ENCODE assay signal across 12 cellular contexts in genomic region chr1:223714421-223714724, GRCh38. TPM values are rescaled to one million over a fixed set of nuclear protein-coding genes. Genes with fewer than 3 reads are reported as not detected.
A peak's percentile ranks its signal among the peaks of the same experiment; 100 is the strongest.
DNase-seq lines count a peak whose midpoint lies in the region; ATAC-seq and TF ChIP-seq lines count a peak whose summit lies in the region.
"Had no signal": no experiment of that assay in that cellular context is flagged by ENCODE, and none has a peak within 500 bp of the region (broad histone marks: within the 10 kb centered on the region; RNA-seq: fewer than 3 reads in every experiment).

No MANE protein-coding gene starts in this region.

- H3K9ac ChIP-seq in skeletal muscle tissue (ENCODE audit: low read depth in 1 of 3, low read length in 3 of 3), result peak overlapping the region in 1 of 3 donors; percentile 63

- peaks cover 47% of the 10 kb centered on the region for H3K36me3 Mint-ChIP-seq in T-helper 2 cell treated with Interferon-gamma antibody and Interleukin-4, amounts not matched to agents 5 μg/mL and 100 μg/mL, for 36 hours (ENCODE audit: low read depth)
- peaks cover 23% of the 10 kb centered on the region for H3K36me3 Mint-ChIP-seq in activated T-helper 1 cell treated with anti-CD3 and anti-CD28 coated beads, Interleukin-12 subunit alpha, Interleukin-12 subunit beta, Interleukin-2, Interleukin-4 antibody, amounts not matched to agents 30 ng/mL and 10 ng/mL and 1 ng/mL, durations not matched to agents 14 hours and 24 hours and 36 hours (ENCODE audit: low read depth)

- no peak overlapping the region for H3K4me2 ChIP-seq in OCI-LY7 (ENCODE audit: low read length)

- POLR2A ChIA-PET in OCI-LY7 (lab: Charles Lee), result no interaction called here

- no peaks in the 10 kb centered on the region for H4K20me1 ChIP-seq in OCI-LY7 (ENCODE audit: insufficient read depth, low read length)

- H3K4me3 ChIP-seq in fibroblast of villous mesenchyme (ENCODE audit: low read depth, low read length) (peak overlapping the region; percentile 87), skeletal muscle tissue (ENCODE audit: low read length in 3 of 3) (peak overlapping the region in 2 of 3 donors; percentile 12 to 85), OCI-LY7 (ENCODE audit: low read depth, low read length, poor library complexity, severe bottlenecking) (no peak overlapping the region)

- H3K27me3 ChIP-seq in skeletal muscle tissue (ENCODE audit: control insufficient read depth in 3 of 3, insufficient read depth in 3 of 3, low read length in 3 of 3), result no peaks in the 10 kb centered on the region
- H3K27me3 ChIP-seq: right atrium auricular region had no signal

- H2AFZ ChIP-seq in OCI-LY7 (ENCODE audit: low read length), result no peak overlapping the region

- H3K9me3 Mint-ChIP-seq in T-helper 2 cell treated with Interferon-gamma antibody and Interleukin-4, amounts not matched to agents 5 μg/mL and 100 μg/mL, for 36 hours, result no peaks in the 10 kb centered on the region
- no peaks in the 10 kb centered on the region for H3K9me3 Mint-ChIP-seq in activated T-helper 1 cell treated with anti-CD3 and anti-CD28 coated beads, Interleukin-12 subunit alpha, Interleukin-12 subunit beta, Interleukin-2, Interleukin-4 antibody, amounts not matched to agents 30 ng/mL and 10 ng/mL and 1 ng/mL, durations not matched to agents 14 hours and 24 hours and 36 hours
- H3K9me3 Mint-ChIP-seq: activated naive CD4-positive, alpha-beta T cell treated with anti-CD3 and anti-CD28 coated beads, Interleukin-2, amount 50 U/mL, for 72 hours had no signal

- peaks cover 58% of the 10 kb centered on the region for H3K4me1 Mint-ChIP-seq in T-helper 2 cell treated with Interferon-gamma antibody and Interleukin-4, amounts not matched to agents 5 μg/mL and 100 μg/mL, for 36 hours (ENCODE audit: low read depth)
- peaks cover 72% of the 10 kb centered on the region for H3K4me1 Mint-ChIP-seq in activated T-helper 1 cell treated with anti-CD3 and anti-CD28 coated beads, Interleukin-12 subunit alpha, Interleukin-12 subunit beta, Interleukin-2, Interleukin-4 antibody, amounts not matched to agents 30 ng/mL and 10 ng/mL and 1 ng/mL, durations not matched to agents 14 hours and 24 hours and 36 hours (ENCODE audit: low read depth)

- H3K27ac ChIP-seq in skeletal muscle tissue (ENCODE audit: low read depth, low read length), result no peak overlapping the region
- H3K27ac ChIP-seq in OCI-LY7 (ENCODE audit: low read depth, low read length, poor library complexity, severe bottlenecking), result no peak overlapping the region

- CTCF ChIA-PET in OCI-LY7 (lab: Charles Lee; ENCODE audit: unreplicated experiment), result no interaction called here

- BruUV-seq in OCI-LY7 (replicated peaks; lab: Mats Ljungman, UMichigan), result no TSS peak

- H3K4me3 Mint-ChIP-seq in T-helper 2 cell treated with Interferon-gamma antibody and Interleukin-4, amounts not matched to agents 5 μg/mL and 100 μg/mL, for 36 hours, result peak overlapping the region; percentile 81
- peak overlapping the region; percentile 80 for H3K4me3 Mint-ChIP-seq in activated T-helper 1 cell treated with anti-CD3 and anti-CD28 coated beads, Interleukin-12 subunit alpha, Interleukin-12 subunit beta, Interleukin-2, Interleukin-4 antibody, amounts not matched to agents 30 ng/mL and 10 ng/mL and 1 ng/mL, durations not matched to agents 14 hours and 24 hours and 36 hours

- ATAC-seq in HG03095 (IDR thresholded peaks at IDR 0.05; ENCODE audit: unreplicated experiment), result no peak
- ATAC-seq: activated naive CD4-positive, alpha-beta T cell treated with anti-CD3 and anti-CD28 coated beads, Interleukin-2, amount 50 U/mL, for 72 hours had no signal

- H3K4me1 ChIP-seq in skeletal muscle tissue (ENCODE audit: control insufficient read depth in 3 of 3, insufficient read depth in 3 of 3, low read length in 3 of 3) (peaks cover 27 to 45% (median 43%) of the 10 kb centered on the region in 3 donors), OCI-LY7 (ENCODE audit: insufficient read depth, low read length, poor library complexity, severe bottlenecking) (no peaks in the 10 kb centered on the region)

- TF ChIP-seq CTCF in fibroblast of villous mesenchyme (IDR thresholded peaks at IDR 0.05; ENCODE audit: insufficient read depth, low read depth, low read length), result no peak
- TF ChIP-seq CTCF in OCI-LY7 (conservative IDR thresholded peaks at IDR 0.05; ENCODE audit: low read length), result no peak

- DNase-seq in T-helper 2 cell treated with Interferon-gamma antibody and Interleukin-4, amounts not matched to agents 5 μg/mL and 100 μg/mL, for 36 hours (ENCODE audit: low spot score), result no peak
- DNase-seq in T-helper 2 cell, result no peak
- DNase-seq in activated T-helper 1 cell treated with anti-CD3 and anti-CD28 coated beads, Interleukin-12 subunit alpha, Interleukin-12 subunit beta, Interleukin-2, Interleukin-4 antibody, amounts not matched to agents 30 ng/mL and 10 ng/mL and 1 ng/mL, durations not matched to agents 14 hours and 24 hours and 36 hours (ENCODE audit: low spot score), result no peak
- no peak for DNase-seq in fibroblast of villous mesenchyme (ENCODE audit: low read depth)
- DNase-seq in kidney tubule cell (ENCODE audit: low spot score), result no peak
- no peak for DNase-seq in OCI-LY7 (ENCODE audit: low spot score)
- DNase-seq: hypothalamus, NCI-H2171 had no signal

- intact Hi-C loops in activated T-helper 1 cell treated with anti-CD3 and anti-CD28 coated beads, Interleukin-12 subunit alpha, Interleukin-12 subunit beta, Interleukin-2, Interleukin-4 antibody, amounts not matched to agents 30 ng/mL and 10 ng/mL and 1 ng/mL, durations not matched to agents 14 hours and 24 hours and 36 hours (cut with micrococcal nuclease), result loop anchor here (5.0 to 10.0 kb wide), 3 partner anchors 522 to 1000 kb away; partner anchors contain the start of genes AIDA, BROX and WDR26
- intact Hi-C loops in OCI-LY7 (cut with micrococcal nuclease; ENCODE audit: unreplicated experiment), result no loop called here

- H3K27me3 Mint-ChIP-seq in T-helper 2 cell treated with Interferon-gamma antibody and Interleukin-4, amounts not matched to agents 5 μg/mL and 100 μg/mL, for 36 hours (ENCODE audit: low read depth), result no peaks in the 10 kb centered on the region
- H3K27me3 Mint-ChIP-seq in activated T-helper 1 cell treated with anti-CD3 and anti-CD28 coated beads, Interleukin-12 subunit alpha, Interleukin-12 subunit beta, Interleukin-2, Interleukin-4 antibody, amounts not matched to agents 30 ng/mL and 10 ng/mL and 1 ng/mL, durations not matched to agents 14 hours and 24 hours and 36 hours (ENCODE audit: insufficient read depth), result peaks cover 2% of the 10 kb centered on the region

- no peaks in the 10 kb centered on the region for H3K79me2 ChIP-seq in OCI-LY7 (ENCODE audit: insufficient read depth, low read depth, low read length)

- H3K36me3 ChIP-seq in skeletal muscle tissue (ENCODE audit: control insufficient read depth in 3 of 3, insufficient read depth in 3 of 3, low read length in 3 of 3) (peaks cover 14 to 27% (median 16%) of the 10 kb centered on the region in 3 donors), OCI-LY7 (ENCODE audit: insufficient read depth, low read length) (no peaks in the 10 kb centered on the region)

- H3K9me2 ChIP-seq in OCI-LY7 (ENCODE audit: insufficient read depth, low read length), result no peaks in the 10 kb centered on the region

- H3K27ac Mint-ChIP-seq in T-helper 2 cell treated with Interferon-gamma antibody and Interleukin-4, amounts not matched to agents 5 μg/mL and 100 μg/mL, for 36 hours, result peak overlapping the region; percentile 92
- peak overlapping the region; percentile 88 for H3K27ac Mint-ChIP-seq in activated T-helper 1 cell treated with anti-CD3 and anti-CD28 coated beads, Interleukin-12 subunit alpha, Interleukin-12 subunit beta, Interleukin-2, Interleukin-4 antibody, amounts not matched to agents 30 ng/mL and 10 ng/mL and 1 ng/mL, durations not matched to agents 14 hours and 24 hours and 36 hours

- H3K9me3 ChIP-seq in skeletal muscle tissue (ENCODE audit: control insufficient read depth in 3 of 3, low read length in 3 of 3) (no peaks in the 10 kb centered on the region), OCI-LY7 (ENCODE audit: low read length) (no peaks in the 10 kb centered on the region)
- H3K9me3 ChIP-seq: right atrium auricular region had no signal

RNA-seq across cellular contexts. Expression of gene CAPN2, which starts 2.0 kb away (rescaled TPM):
- total RNA-seq in activated T-helper 1 cell treated with anti-CD3 and anti-CD28 coated beads, Interleukin-12 subunit alpha, Interleukin-12 subunit beta, Interleukin-2, Interleukin-4 antibody, amounts not matched to agents 30 ng/mL and 10 ng/mL and 1 ng/mL, durations not matched to agents 14 hours and 24 hours and 36 hours, result 66.3 and 70.4 TPM in 2 replicates
- total RNA-seq in fibroblast of villous mesenchyme, result 408 and 512 TPM in 2 replicates
- 78.8 TPM for total RNA-seq in skeletal muscle tissue
- not detected in 2 replicates for total RNA-seq in OCI-LY7 (2014; rRNA removed; shearing (Covaris generic))
- 0.52 TPM in 1 of 2 replicates, not detected in the other for total RNA-seq in OCI-LY7 (2022)

RNA-seq across cellular contexts. Expression of gene CAPN8, which starts 48.9 kb away (rescaled TPM):
- not detected in 2 replicates for total RNA-seq in activated T-helper 1 cell treated with anti-CD3 and anti-CD28 coated beads, Interleukin-12 subunit alpha, Interleukin-12 subunit beta, Interleukin-2, Interleukin-4 antibody, amounts not matched to agents 30 ng/mL and 10 ng/mL and 1 ng/mL, durations not matched to agents 14 hours and 24 hours and 36 hours
- total RNA-seq in fibroblast of villous mesenchyme (not detected in 2 replicates), skeletal muscle tissue (1.0 TPM), OCI-LY7 (2022) (not detected in 2 replicates)
- total RNA-seq in OCI-LY7 (2014; rRNA removed; shearing (Covaris generic)), result not detected in 2 replicates
- total RNA-seq: activated naive CD4-positive, alpha-beta T cell treated with anti-CD3 and anti-CD28 coated beads, Interleukin-2, amount 50 U/mL, for 72 hours; right atrium auricular region had no signal

Comparison
In these comparisons a context has a peak if more than half of its experiments do, and no peak if none do; other contexts are left out.
1. RNA of gene CAPN2, which starts 2.0 kb away (total RNA-seq): 408 to 512 TPM in fibroblast of villous mesenchyme, 78.8 TPM in skeletal muscle tissue (single experiment) and 66.3 to 70.4 TPM in activated T-helper 1 cell treated with anti-CD3 and anti-CD28 coated beads, Interleukin-12 subunit alpha, Interleukin-12 subunit beta, Interleukin-2, Interleukin-4 antibody, amounts not matched to agents 30 ng/mL and 10 ng/mL and 1 ng/mL, durations not matched to agents 14 hours and 24 hours and 36 hours; 0.52 TPM in OCI-LY7; every median in the first group is over 10 times any median in the second.